Comparison of ENCODE assay signal across 23 cellular contexts in genomic region chr14:101711041-101711861, GRCh38. TPM values are rescaled to one million over a fixed set of nuclear protein-coding genes. Genes with fewer than 3 reads are reported as not detected.
DNase-seq lines count a peak whose midpoint lies in the region; ATAC-seq lines count a peak whose summit lies in the region.
"Had no signal": no experiment of that assay in that cellular context is flagged by ENCODE, and none has a peak within 500 bp of the region (broad histone marks: within the 10 kb centered on the region; RNA-seq: fewer than 3 reads in every experiment).

No MANE protein-coding gene starts in this region.

- H3K36me3 Mint-ChIP-seq in activated CD4-positive, alpha-beta memory T cell treated with anti-CD3 and anti-CD28 coated beads, Interleukin-2, amount 10 ng/mL, durations not matched to agents 7 days and 5 days (ENCODE audit: low read depth) = peaks cover 7% of the 10 kb centered on the region
- no peaks in the 10 kb centered on the region for H3K36me3 Mint-ChIP-seq in activated CD4-positive, alpha-beta memory T cell treated with anti-CD3 and anti-CD28 coated beads for 36 hours
- H3K36me3 Mint-ChIP-seq in activated naive CD8-positive, alpha-beta T cell treated with anti-CD3 and anti-CD28 coated beads for 36 hours = no peaks in the 10 kb centered on the region

- POLR2A ChIA-PET in activated CD4-positive, alpha-beta memory T cell treated with anti-CD3 and anti-CD28 coated beads, Interleukin-2, amount 10 ng/mL, durations not matched to agents 7 days and 5 days (lab: Charles Lee) = interaction anchor here (1.1 to 2.4 kb wide), 3 partner anchors 99 to 814 kb away, joined by 3 to 7 read pairs (median 5); no protein-coding TSS in a partner anchor
- POLR2A ChIA-PET in activated CD4-positive, alpha-beta memory T cell treated with anti-CD3 and anti-CD28 coated beads for 36 hours (lab: Charles Lee) = no interaction called here

- no peaks in the 10 kb centered on the region for H3K27me3 Mint-ChIP-seq in activated CD4-positive, alpha-beta memory T cell treated with anti-CD3 and anti-CD28 coated beads, Interleukin-2, amount 10 ng/mL, durations not matched to agents 7 days and 5 days
- no peaks in the 10 kb centered on the region for H3K27me3 Mint-ChIP-seq in activated CD4-positive, alpha-beta memory T cell treated with anti-CD3 and anti-CD28 coated beads for 36 hours
- no peaks in the 10 kb centered on the region for H3K27me3 Mint-ChIP-seq in activated naive CD8-positive, alpha-beta T cell treated with anti-CD3 and anti-CD28 coated beads for 36 hours

- CTCF ChIA-PET in activated CD4-positive, alpha-beta memory T cell treated with anti-CD3 and anti-CD28 coated beads, Interleukin-2, amount 10 ng/mL, durations not matched to agents 7 days and 5 days (lab: Charles Lee) = interaction anchor here (0.9 kb wide), 1 partner anchor 11 kb away, joined by 3 read pairs; no protein-coding TSS in a partner anchor
- CTCF ChIA-PET in activated CD4-positive, alpha-beta memory T cell treated with anti-CD3 and anti-CD28 coated beads for 36 hours (lab: Charles Lee) = no interaction called here

- no peak for ATAC-seq in left lobe of liver
- no peak for ATAC-seq in sciatic nerve
- no peak for ATAC-seq in HG03439 (IDR thresholded peaks at IDR 0.05; ENCODE audit: unreplicated experiment)
- ATAC-seq: A549, left lung, PC-3 had no signal

- H3K27ac Mint-ChIP-seq in activated CD4-positive, alpha-beta memory T cell treated with anti-CD3 and anti-CD28 coated beads, Interleukin-2, amount 10 ng/mL, durations not matched to agents 7 days and 5 days = no peak overlapping the region
- no peak overlapping the region for H3K27ac Mint-ChIP-seq in activated CD4-positive, alpha-beta memory T cell treated with anti-CD3 and anti-CD28 coated beads for 36 hours
- H3K27ac Mint-ChIP-seq in activated naive CD8-positive, alpha-beta T cell treated with anti-CD3 and anti-CD28 coated beads for 36 hours = no peak overlapping the region
- H3K27ac Mint-ChIP-seq: HFFc6; T-helper 2 cell treated with Interferon-gamma antibody and Interleukin-4, amounts not matched to agents 5 μg/mL and 100 μg/mL, for 36 hours had no signal

- no peak overlapping the region for H3K4me3 Mint-ChIP-seq in activated CD4-positive, alpha-beta memory T cell treated with anti-CD3 and anti-CD28 coated beads, Interleukin-2, amount 10 ng/mL, durations not matched to agents 7 days and 5 days
- no peak overlapping the region for H3K4me3 Mint-ChIP-seq in activated CD4-positive, alpha-beta memory T cell treated with anti-CD3 and anti-CD28 coated beads for 36 hours
- H3K4me3 Mint-ChIP-seq in activated naive CD8-positive, alpha-beta T cell treated with anti-CD3 and anti-CD28 coated beads for 36 hours = no peak overlapping the region
- H3K4me3 Mint-ChIP-seq: HFFc6; T-helper 2 cell treated with Interferon-gamma antibody and Interleukin-4, amounts not matched to agents 5 μg/mL and 100 μg/mL, for 36 hours had no signal

- H3K4me1 Mint-ChIP-seq in activated CD4-positive, alpha-beta memory T cell treated with anti-CD3 and anti-CD28 coated beads, Interleukin-2, amount 10 ng/mL, durations not matched to agents 7 days and 5 days = peaks cover 51% of the 10 kb centered on the region
- peaks cover 30% of the 10 kb centered on the region for H3K4me1 Mint-ChIP-seq in activated CD4-positive, alpha-beta memory T cell treated with anti-CD3 and anti-CD28 coated beads for 36 hours (ENCODE audit: low read depth)
- peaks cover 28% of the 10 kb centered on the region for H3K4me1 Mint-ChIP-seq in activated naive CD8-positive, alpha-beta T cell treated with anti-CD3 and anti-CD28 coated beads for 36 hours

- H3K9me3 Mint-ChIP-seq in activated CD4-positive, alpha-beta memory T cell treated with anti-CD3 and anti-CD28 coated beads, Interleukin-2, amount 10 ng/mL, durations not matched to agents 7 days and 5 days = peaks cover 8% of the 10 kb centered on the region
- H3K9me3 Mint-ChIP-seq in activated CD4-positive, alpha-beta memory T cell treated with anti-CD3 and anti-CD28 coated beads for 36 hours = peaks cover 7% of the 10 kb centered on the region
- H3K9me3 Mint-ChIP-seq in activated naive CD8-positive, alpha-beta T cell treated with anti-CD3 and anti-CD28 coated beads for 36 hours = peaks cover 3% of the 10 kb centered on the region

- peak; percentile 14 for DNase-seq in activated CD4-positive, alpha-beta memory T cell treated with anti-CD3 and anti-CD28 coated beads, Interleukin-2, amount 10 ng/mL, durations not matched to agents 7 days and 5 days
- DNase-seq in activated CD4-positive, alpha-beta memory T cell treated with anti-CD3 and anti-CD28 coated beads for 36 hours = no peak
- DNase-seq in SW480 (ENCODE audit: low spot score) (peak; percentile 60), left lobe of liver (ENCODE audit: low spot score) (peak; percentile 32), sciatic nerve (ENCODE audit: low spot score) (peak; percentile 39), DMS153 treated with DMSO at 0.1 percent for 48 hours (lab: John Stamatoyannopoulos, UW; ENCODE audit: unreplicated experiment) (no peak)
- DNase-seq in activated naive CD8-positive, alpha-beta T cell treated with anti-CD3 and anti-CD28 coated beads for 36 hours = no peak
- DNase-seq: activated CD4-positive, CD25-positive, alpha-beta regulatory T cell; activated naive CD4-positive, alpha-beta T cell; amygdala; C1 segment of cervical spinal cord; DMS153; esophagus squamous epithelium; HFFc6; KG1; left lung; NCI-H1930; NCI-H226; PC-3; stimulated activated CD4-positive, alpha-beta T cell treated with anti-CD3 and anti-CD28 coated beads, Interleukin-2, amount 100 ng/mL, for 24 hours had no signal

- intact Hi-C loops in activated CD4-positive, alpha-beta memory T cell treated with anti-CD3 and anti-CD28 coated beads for 36 hours (cut with micrococcal nuclease) = no loop called here
- intact Hi-C loops in sciatic nerve (cut with DNase I) = no loop called here

RNA-seq across cellular contexts. Expression of gene PPP2R5C, which starts 50.3 kb away (rescaled TPM):
- 100 to 1,000 TPM; 338 to 348 TPM for total RNA-seq in activated CD4-positive, alpha-beta memory T cell treated with anti-CD3 and anti-CD28 coated beads, Interleukin-2, amount 10 ng/mL, durations not matched to agents 7 days and 5 days
- total RNA-seq in activated CD4-positive, alpha-beta memory T cell treated with anti-CD3 and anti-CD28 coated beads for 36 hours = 100 to 1,000 TPM; 252 to 268 TPM
- total RNA-seq in left lobe of liver (60.8 TPM), sciatic nerve (144 TPM)
- total RNA-seq in activated naive CD8-positive, alpha-beta T cell treated with anti-CD3 and anti-CD28 coated beads for 36 hours = 100 to 1,000 TPM; 209 to 221 TPM

Comparison
In these comparisons a context has a peak if more than half of its experiments do, and no peak if none do; other contexts are left out.
1. DNase-seq: peak in activated CD4-positive, alpha-beta memory T cell treated with anti-CD3 and anti-CD28 coated beads, Interleukin-2, amount 10 ng/mL, durations not matched to agents 7 days and 5 days (single experiment), SW480 (single experiment), left lobe of liver (single experiment) and sciatic nerve (single experiment); none in activated CD4-positive, alpha-beta memory T cell treated with anti-CD3 and anti-CD28 coated beads for 36 hours (single experiment), activated naive CD8-positive, alpha-beta T cell treated with anti-CD3 and anti-CD28 coated beads for 36 hours (single experiment) and DMS153 treated with DMSO at 0.1 percent for 48 hours (single experiment).